In genomic region chr17:73393381-73393780, GRCh38 we compare ENCODE assay signal across 19 cellular contexts.
"Had no signal": no experiment of that assay in that cellular context is flagged by ENCODE, and none has a peak within 500 bp of the region (broad histone marks: within the 10 kb centered on the region; RNA-seq: fewer than 3 reads in every experiment).

No MANE protein-coding gene starts in this region.

- H3K4me3 ChIP-seq: colonic mucosa, hepatocyte, mucosa of descending colon, psoas muscle, right lobe of liver, suprapubic skin, thyroid gland, uterus had no signal

- ATAC-seq: left colon; mucosa of descending colon; naive thymus-derived CD8-positive, alpha-beta T cell; psoas muscle; right lobe of liver; stimulated activated effector memory CD8-positive, alpha-beta T cell treated with anti-CD3 and anti-CD28 coated beads, Interleukin-12 subunit alpha, Interleukin-12 subunit beta, amount 100 ng/mL, for 72 hours; stimulated activated naive CD8-positive, alpha-beta T cell treated with anti-CD3 and anti-CD28 coated beads, Interleukin-15, Interleukin-2, amounts not matched to agents 100 U/mL and 50 U/mL, for 24 hours had no signal

- H3K36me3 ChIP-seq: colonic mucosa, right lobe of liver, suprapubic skin, thyroid gland, uterus had no signal

- H3K27me3 ChIP-seq: colonic mucosa, foreskin keratinocyte, hepatocyte, right lobe of liver, suprapubic skin, thyroid gland, uterus had no signal

- H3K9me3 ChIP-seq: colonic mucosa, mucosa of descending colon, psoas muscle, right lobe of liver, suprapubic skin, thyroid gland, uterus had no signal

- H3K27ac ChIP-seq: colonic mucosa, foreskin keratinocyte, hepatocyte, parathyroid adenoma, psoas muscle, right lobe of liver, suprapubic skin, thyroid gland, uterus had no signal

- FAIRE-seq: endothelial cell of umbilical vein had no signal

- H2AFZ ChIP-seq: hepatocyte, parathyroid adenoma had no signal

- DNase-seq: colonic mucosa; dermis blood vessel endothelial cell; head of caudate nucleus; left colon; mucosa of descending colon; naive thymus-derived CD8-positive, alpha-beta T cell; nucleus accumbens; psoas muscle; stimulated activated CD4-positive, alpha-beta T cell treated with anti-CD3 and anti-CD28 coated beads, Interleukin-4, amount 100 ng/mL, for 1 hour; stimulated activated naive CD8-positive, alpha-beta T cell treated with anti-CD3 and anti-CD28 coated beads, Interleukin-15, Interleukin-2, amounts not matched to agents 100 U/mL and 50 U/mL, for 24 hours; thyroid gland; uterus had no signal

- H3K4me2 ChIP-seq: hepatocyte had no signal

- H3K4me1 ChIP-seq: colonic mucosa, foreskin keratinocyte, parathyroid adenoma, psoas muscle, right lobe of liver, suprapubic skin, thyroid gland, uterus had no signal

- H3K9ac ChIP-seq: parathyroid adenoma had no signal
